ENCODE assay signal across 9 cellular contexts in the genomic region with DNA sequence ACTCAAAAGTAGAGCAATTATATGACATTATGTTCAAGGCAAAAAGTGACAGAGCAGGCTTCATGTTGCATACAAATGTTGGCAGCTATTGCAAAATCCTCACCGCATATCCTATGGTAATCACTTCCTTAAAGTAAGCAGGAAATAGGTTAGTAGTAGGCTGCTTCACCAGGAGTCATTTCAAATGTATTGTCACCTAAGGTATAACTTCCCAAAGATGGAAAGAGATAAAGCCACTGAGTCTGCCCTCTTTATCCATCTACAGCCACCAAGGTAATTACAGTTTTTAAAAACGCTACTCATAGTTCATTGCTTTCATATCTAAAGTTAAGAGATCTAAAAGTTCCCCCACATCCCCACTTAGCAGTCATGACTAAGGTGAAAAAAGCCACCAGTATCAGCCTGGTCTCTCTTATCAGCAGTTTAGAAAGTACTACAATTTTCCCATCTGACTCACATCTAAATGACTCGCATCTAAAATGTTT. TPM values are rescaled to one million over a fixed set of nuclear protein-coding genes. Genes with fewer than 3 reads are reported as not detected.
DNase-seq lines count a peak whose midpoint lies in the region; ATAC-seq and TF ChIP-seq lines count a peak whose summit lies in the region.
"Had no signal": no experiment of that assay in that cellular context is flagged by ENCODE, and none has a peak within 500 bp of the region (broad histone marks: within the 10 kb centered on the region; RNA-seq: fewer than 3 reads in every experiment).

No MANE protein-coding gene starts in this region.

- H3K4me1 ChIP-seq in BE2C: peaks cover 8% of the 10 kb centered on the region
- H3K4me1 ChIP-seq in CD4-positive, alpha-beta memory T cell (ENCODE audit: insufficient read depth, low read length): no peaks in the 10 kb centered on the region

- no peaks in the 10 kb centered on the region for H3K27me3 ChIP-seq in BE2C
- no peaks in the 10 kb centered on the region for H3K27me3 ChIP-seq in CD4-positive, alpha-beta memory T cell (ENCODE audit: insufficient read depth, low read length)

- CTCF ChIA-PET in CD4-positive, alpha-beta memory T cell (lab: Charles Lee; ENCODE audit: partially characterized antibody): no interaction called here

- H3K4me1 Mint-ChIP-seq in nephron: peaks cover 51% of the 10 kb centered on the region
- H3K4me1 Mint-ChIP-seq in CD4-positive, alpha-beta memory T cell: peaks cover 0 to 6% (median 4%) of the 10 kb centered on the region in 4 donors
- peaks cover 0 to 2% (median 1%) of the 10 kb centered on the region in 4 donors for H3K4me1 Mint-ChIP-seq in naive thymus-derived CD8-positive, alpha-beta T cell

- DNase-seq in BE2C: no peak
- no peak for DNase-seq in CD4-positive, alpha-beta memory T cell
- DNase-seq in naive thymus-derived CD8-positive, alpha-beta T cell: no peak
- DNase-seq in UCSD-AML1 (lab: John Stamatoyannopoulos, UW; ENCODE audit: unreplicated experiment): no peak

- H3K9me3 Mint-ChIP-seq in nephron: peaks cover 20% of the 10 kb centered on the region
- H3K9me3 Mint-ChIP-seq in CD4-positive, alpha-beta memory T cell: peaks cover 0 to 2% (median 0%) of the 10 kb centered on the region in 8 donors
- H3K9me3 Mint-ChIP-seq in naive thymus-derived CD8-positive, alpha-beta T cell: peaks cover 0 to 2% (median 0%) of the 10 kb centered on the region in 9 donors

- H3K36me3 Mint-ChIP-seq in nephron (ENCODE audit: low read depth): peaks cover 68% of the 10 kb centered on the region
- H3K36me3 Mint-ChIP-seq in CD4-positive, alpha-beta memory T cell: no peaks in the 10 kb centered on the region
- H3K36me3 Mint-ChIP-seq in naive thymus-derived CD8-positive, alpha-beta T cell: no peaks in the 10 kb centered on the region

- no peaks in the 10 kb centered on the region for H3K9me3 ChIP-seq in BE2C
- H3K9me3 ChIP-seq in CD4-positive, alpha-beta memory T cell (ENCODE audit: control insufficient read depth in 1 of 2, low read length in 2 of 2): no peaks in the 10 kb centered on the region

- TF ChIP-seq CTCF in BE2C (IDR thresholded peaks at IDR 0.05; ENCODE audit: low read depth, low read length): no peak
- no peak for TF ChIP-seq CTCF in nephron (IDR thresholded peaks at IDR 0.05; ENCODE audit: unreplicated experiment in 3 of 3)

- H3K27ac Mint-ChIP-seq in nephron: peak overlapping the region; percentile 98 to 99 (median 99)
- H3K27ac Mint-ChIP-seq in CD4-positive, alpha-beta memory T cell: no peak overlapping the region
- no peak overlapping the region for H3K27ac Mint-ChIP-seq in naive thymus-derived CD8-positive, alpha-beta T cell

- peaks cover 3% of the 10 kb centered on the region; the same call in 1 of the 2 replicates for H3K36me3 ChIP-seq in BE2C
- H3K36me3 ChIP-seq in CD4-positive, alpha-beta memory T cell (ENCODE audit: insufficient read depth, low read length): no peaks in the 10 kb centered on the region

- intact Hi-C loops in CD4-positive, alpha-beta memory T cell (cut with micrococcal nuclease): no loop called here

- peaks cover 4% of the 10 kb centered on the region for H3K27me3 Mint-ChIP-seq in nephron (ENCODE audit: low read depth)
- peaks cover 4 to 16% of the 10 kb centered on the region in 2 donors for H3K27me3 Mint-ChIP-seq in CD4-positive, alpha-beta memory T cell
- peaks cover 5 to 37% (median 10%) of the 10 kb centered on the region in 5 donors for H3K27me3 Mint-ChIP-seq in naive thymus-derived CD8-positive, alpha-beta T cell

- peak; percentile 67 for ATAC-seq in GM19438 (IDR thresholded peaks at IDR 0.05; ENCODE audit: low read depth, unreplicated experiment)
- ATAC-seq in HG03457 (IDR thresholded peaks at IDR 0.05; ENCODE audit: unreplicated experiment): peak; percentile 59
- ATAC-seq in SK-N-SH treated with all-trans-retinoic acid at 6 μM for 48 hours: peak; percentile 59
- no peak for ATAC-seq in naive thymus-derived CD8-positive, alpha-beta T cell

- H3K4me3 ChIP-seq in BE2C (ENCODE audit: low read depth, low read length): peak overlapping the region; percentile 30
- H3K4me3 ChIP-seq in CD4-positive, alpha-beta memory T cell (ENCODE audit: low read length in 2 of 2): no peak overlapping the region

- no peak overlapping the region for H3K27ac ChIP-seq in CD4-positive, alpha-beta memory T cell (ENCODE audit: low read depth, low read length)

- POLR2A ChIA-PET in CD4-positive, alpha-beta memory T cell (lab: Charles Lee; ENCODE audit: partially characterized antibody): no interaction called here
- POLR2A ChIA-PET in naive thymus-derived CD8-positive, alpha-beta T cell (lab: Charles Lee): no interaction called here

- peak overlapping the region in 2 of 3 experiments; percentile 46 to 51 for H3K4me3 Mint-ChIP-seq in nephron
- H3K4me3 Mint-ChIP-seq in CD4-positive, alpha-beta memory T cell: no peak overlapping the region
- H3K4me3 Mint-ChIP-seq in naive thymus-derived CD8-positive, alpha-beta T cell: no peak overlapping the region

TF ChIP-seq in SK-N-SH treated with all-trans-retinoic acid at 6 μM for 48 hours, 23 proteins besides CTCF, POLR2A, EP300 and RAD21:
- TF ChIP-seq ZNF565 (CRISPR knock-in tag; conservative IDR thresholded peaks at IDR 0.05; ENCODE audit: low read depth): no peak
- no peak for TF ChIP-seq GLIS3 (CRISPR knock-in tag; IDR thresholded peaks at IDR 0.05)
- TF ChIP-seq TSHZ2 (CRISPR knock-in tag; IDR thresholded peaks at IDR 0.05): no peak
- peak; percentile 43; the same call in 1 of the 2 replicates for TF ChIP-seq ISL1 (CRISPR knock-in tag; IDR thresholded peaks at IDR 0.05)

RNA-seq across cellular contexts. Expression of gene UBE2U, which starts 31.6 kb away (rescaled TPM):
- polyA plus RNA-seq in BE2C (2012; ENCODE audit: insufficient read depth, insufficient read length, low read depth): not detected
- not detected for total RNA-seq in CD4-positive, alpha-beta memory T cell
- polyA plus RNA-seq in CD4-positive, alpha-beta memory T cell: not detected
- not detected for total RNA-seq in naive thymus-derived CD8-positive, alpha-beta T cell
- polyA plus RNA-seq in naive thymus-derived CD8-positive, alpha-beta T cell: not detected
- total RNA-seq: dermis microvascular lymphatic vessel endothelial cell had no signal

Comparison
In these comparisons a context has a peak if more than half of its experiments do, and no peak if none do; other contexts are left out.
1. ATAC-seq: peak in GM19438 (single experiment), HG03457 (single experiment) and SK-N-SH treated with all-trans-retinoic acid at 6 μM for 48 hours (single experiment); none in naive thymus-derived CD8-positive, alpha-beta T cell (0 of 2).
2. H3K27ac Mint-ChIP-seq: peak in nephron (3 of 3); none in CD4-positive, alpha-beta memory T cell (0 of 7) and naive thymus-derived CD8-positive, alpha-beta T cell (0 of 10).
3. H3K4me3 Mint-ChIP-seq: peak in nephron (2 of 3); none in CD4-positive, alpha-beta memory T cell (0 of 8) and naive thymus-derived CD8-positive, alpha-beta T cell (0 of 10).